8 cellular contexts compared by ENCODE assay signal in the genomic region with DNA sequence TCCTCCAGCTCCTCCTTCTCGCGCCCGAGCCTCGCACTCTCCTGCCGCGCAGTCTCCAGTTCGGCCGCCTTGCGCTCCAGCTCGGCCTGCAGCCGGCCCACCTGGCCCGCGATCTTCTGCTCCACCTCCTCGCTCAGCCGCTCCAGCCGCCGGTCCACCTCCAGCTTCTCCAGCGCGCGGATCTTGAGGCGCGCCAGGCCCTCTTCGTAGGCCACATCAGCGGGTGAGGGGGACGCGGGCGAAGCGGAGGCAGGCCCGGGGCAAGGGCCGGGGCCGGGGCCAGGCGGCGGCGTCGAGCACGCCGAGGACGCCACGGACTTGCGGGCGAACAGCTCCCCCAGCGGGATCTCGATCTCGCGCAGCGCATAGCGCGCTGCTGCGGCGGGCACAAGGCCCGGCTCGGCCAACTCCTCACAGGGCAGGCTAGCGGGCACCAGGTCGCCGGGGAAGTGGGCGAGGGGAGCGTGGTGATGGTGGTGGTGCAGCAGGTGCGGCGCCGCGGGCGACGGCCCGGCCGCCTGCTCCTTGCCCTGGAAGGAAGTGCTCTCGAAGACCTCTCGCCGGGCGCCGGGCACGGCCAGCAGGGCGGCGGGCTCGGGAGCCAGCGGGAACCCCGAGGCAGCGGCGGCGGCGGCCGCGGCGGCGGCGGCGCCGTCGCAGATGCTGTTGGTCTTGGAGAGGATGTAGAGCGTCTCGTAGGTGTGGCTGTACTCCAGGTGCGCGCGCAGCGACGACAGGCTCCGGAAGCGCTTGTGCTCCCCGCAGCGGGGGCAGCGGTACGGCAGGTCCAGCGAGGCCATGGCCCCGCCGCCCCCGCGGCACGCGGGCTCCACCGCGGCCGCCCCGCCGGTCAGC. TPM values are rescaled to one million over a fixed set of nuclear protein-coding genes. Genes with fewer than 3 reads are reported as not detected.
A peak's percentile ranks its signal among the peaks of the same experiment; 100 is the strongest.
DNase-seq lines count a peak whose midpoint lies in the region; ATAC-seq, FAIRE-seq and TF ChIP-seq lines count a peak whose summit lies in the region.

No MANE protein-coding gene starts in this region.

- no peaks in the 10 kb centered on the region for H3K9me3 ChIP-seq in Peyer's patch

- peaks cover 16% of the 10 kb centered on the region for H3K36me3 Mint-ChIP-seq in activated naive CD8-positive, alpha-beta T cell treated with anti-CD3 and anti-CD28 coated beads, Interleukin-2, amount 10 ng/mL, durations not matched to agents 7 days and 5 days

- no peak for FAIRE-seq in GM12892 (lab: Jason Lieb, UNC)

- peak overlapping the region in 3 of 4 donors; percentile 49 to 68 (median 50) for H3K27ac ChIP-seq in Peyer's patch

- no peaks in the 10 kb centered on the region for H3K9me3 Mint-ChIP-seq in activated naive CD8-positive, alpha-beta T cell treated with anti-CD3 and anti-CD28 coated beads, Interleukin-2, amount 10 ng/mL, durations not matched to agents 7 days and 5 days

- no peaks in the 10 kb centered on the region for H3K36me3 ChIP-seq in Peyer's patch

- TF ChIP-seq POLR2A in Peyer's patch (IDR thresholded peaks at IDR 0.05): peak in 1 of 2 donors; percentile 50
- TF ChIP-seq POLR2A in GM12892 (IDR thresholded peaks at IDR 0.05; ENCODE audit: low read depth, low read length): no peak

- H3K27me3 Mint-ChIP-seq in activated naive CD8-positive, alpha-beta T cell treated with anti-CD3 and anti-CD28 coated beads, Interleukin-2, amount 10 ng/mL, durations not matched to agents 7 days and 5 days: no peaks in the 10 kb centered on the region

- H3K27me3 ChIP-seq in Peyer's patch: peaks cover 0 to 4% of the 10 kb centered on the region in 2 donors

- peak in 2 of 6 experiments; percentile 30 to 37 for TF ChIP-seq CTCF in Peyer's patch (IDR thresholded peaks at IDR 0.05)

- peaks cover 0 to 14% (median 0%) of the 10 kb centered on the region in 4 donors for H3K4me1 ChIP-seq in Peyer's patch

- DNase-seq in Peyer's patch (peak; percentile 71 to 89 (median 81)), kidney tubule cell (ENCODE audit: low spot score) (peak; percentile 79), NCI-H226 (no peak), GM12892 (ENCODE audit: insufficient read length) (no peak)
- peak; percentile 84 for DNase-seq in activated naive CD8-positive, alpha-beta T cell treated with anti-CD3 and anti-CD28 coated beads, Interleukin-2, amount 10 ng/mL, durations not matched to agents 7 days and 5 days
- DNase-seq in stimulated activated CD4-positive, alpha-beta T cell treated with anti-CD3 and anti-CD28 coated beads, Interleukin-4, amount 100 ng/mL, for 48 hours (ENCODE audit: low read depth in 2 of 2): peak; percentile 46 to 55

- H3K4me1 Mint-ChIP-seq in activated naive CD8-positive, alpha-beta T cell treated with anti-CD3 and anti-CD28 coated beads, Interleukin-2, amount 10 ng/mL, durations not matched to agents 7 days and 5 days: peaks cover 20% of the 10 kb centered on the region

- ATAC-seq in GM19025 (IDR thresholded peaks at IDR 0.05; ENCODE audit: low read depth, unreplicated experiment) (peak; percentile 93), HG03439 (IDR thresholded peaks at IDR 0.05; ENCODE audit: unreplicated experiment) (peak; percentile 70)
- ATAC-seq in activated naive CD8-positive, alpha-beta T cell treated with anti-CD3 and anti-CD28 coated beads, Interleukin-2, amount 10 ng/mL, durations not matched to agents 7 days and 5 days (ENCODE audit: low read depth): peak; percentile 95

- POLR2A ChIA-PET in activated naive CD8-positive, alpha-beta T cell treated with anti-CD3 and anti-CD28 coated beads, Interleukin-2, amount 10 ng/mL, durations not matched to agents 7 days and 5 days (lab: Charles Lee): interaction anchor here (1.0 to 1.4 kb wide), 3 partner anchors 18 to 35 kb away, joined by 3 to 4 read pairs (median 3); partner anchors contain the start of gene CCT7

- H3K4me3 Mint-ChIP-seq in activated naive CD8-positive, alpha-beta T cell treated with anti-CD3 and anti-CD28 coated beads, Interleukin-2, amount 10 ng/mL, durations not matched to agents 7 days and 5 days: peak overlapping the region; percentile 54

- H3K4me3 ChIP-seq in Peyer's patch: peak overlapping the region; percentile 28 to 59 (median 44)

- no peak overlapping the region for H3K27ac Mint-ChIP-seq in activated naive CD8-positive, alpha-beta T cell treated with anti-CD3 and anti-CD28 coated beads, Interleukin-2, amount 10 ng/mL, durations not matched to agents 7 days and 5 days

RNA-seq across cellular contexts. Expression of gene FBXO41, which starts 15.2 kb away (rescaled TPM):
- 10 to 100 TPM in 1 of 4 donors, 1 to 10 TPM in 3; 1.8 to 12.4 (median 5.7) TPM for total RNA-seq in Peyer's patch
- 10 to 100 TPM; 33.6 to 35.7 TPM for total RNA-seq in activated naive CD8-positive, alpha-beta T cell treated with anti-CD3 and anti-CD28 coated beads, Interleukin-2, amount 10 ng/mL, durations not matched to agents 7 days and 5 days
- polyA plus RNA-seq in GM12892 (2012; ENCODE audit: missing spikeins): 17.7 TPM

RNA-seq across cellular contexts. Expression of gene EGR4, which starts 24.3 kb away (rescaled TPM):
- total RNA-seq in Peyer's patch: not detected
- not detected for total RNA-seq in activated naive CD8-positive, alpha-beta T cell treated with anti-CD3 and anti-CD28 coated beads, Interleukin-2, amount 10 ng/mL, durations not matched to agents 7 days and 5 days
- polyA plus RNA-seq in GM12892 (2012; ENCODE audit: missing spikeins): not detected

RNA-seq across cellular contexts. Expression of gene CCT7, which starts 35.0 kb away (rescaled TPM):
- 100 to 1,000 TPM in 2 of 4 donors, 10 to 100 TPM in 2; 83.5 to 131 (median 95.6) TPM for total RNA-seq in Peyer's patch
- 100 to 1,000 TPM; 243 to 271 TPM for total RNA-seq in activated naive CD8-positive, alpha-beta T cell treated with anti-CD3 and anti-CD28 coated beads, Interleukin-2, amount 10 ng/mL, durations not matched to agents 7 days and 5 days
- 400 TPM for polyA plus RNA-seq in GM12892 (2012; ENCODE audit: missing spikeins)

RNA-seq across cellular contexts. Expression of gene PRADC1, which starts 36.0 kb away (rescaled TPM):
- 10 to 100 TPM; 30.5 to 69.9 (median 41.4) TPM for total RNA-seq in Peyer's patch
- 10 to 100 TPM; 11.6 to 12.5 TPM for total RNA-seq in activated naive CD8-positive, alpha-beta T cell treated with anti-CD3 and anti-CD28 coated beads, Interleukin-2, amount 10 ng/mL, durations not matched to agents 7 days and 5 days
- 9.5 TPM for polyA plus RNA-seq in GM12892 (2012; ENCODE audit: missing spikeins)

RNA-seq across cellular contexts. Expression of gene SMYD5, which starts 55.0 kb away (rescaled TPM):
- 10 to 100 TPM in 3 of 4 donors, 1 to 10 TPM in 1; 5.1 to 46.2 (median 15.6) TPM for total RNA-seq in Peyer's patch
- 10 to 100 TPM; 18.2 to 26.9 TPM for total RNA-seq in activated naive CD8-positive, alpha-beta T cell treated with anti-CD3 and anti-CD28 coated beads, Interleukin-2, amount 10 ng/mL, durations not matched to agents 7 days and 5 days
- 26.9 TPM for polyA plus RNA-seq in GM12892 (2012; ENCODE audit: missing spikeins)

Comparison
In these comparisons a context has a peak if more than half of its experiments do, and no peak if none do; other contexts are left out.
1. DNase-seq: peak in Peyer's patch (3 of 3), activated naive CD8-positive, alpha-beta T cell treated with anti-CD3 and anti-CD28 coated beads, Interleukin-2, amount 10 ng/mL, durations not matched to agents 7 days and 5 days (single experiment), kidney tubule cell (single experiment) and stimulated activated CD4-positive, alpha-beta T cell treated with anti-CD3 and anti-CD28 coated beads, Interleukin-4, amount 100 ng/mL, for 48 hours (2 of 2); none in NCI-H226 (single experiment) and GM12892 (single experiment).
2. Peak in every context shown above with its lines, with median percentiles within 50 percentile points of each other: ATAC-seq.